Comparison of ENCODE assay signal across 15 cellular contexts in genomic region chr6:168031411-168032382, GRCh38. TPM values are rescaled to one million over a fixed set of nuclear protein-coding genes. Genes with fewer than 3 reads are reported as not detected.
DNase-seq lines count a peak whose midpoint lies in the region; ATAC-seq, FAIRE-seq and TF ChIP-seq lines count a peak whose summit lies in the region.
"Had no signal": no experiment of that assay in that cellular context is flagged by ENCODE, and none has a peak within 500 bp of the region (broad histone marks: within the 10 kb centered on the region; RNA-seq: fewer than 3 reads in every experiment).

No MANE protein-coding gene starts in this region.

- FAIRE-seq in H54 (lab: Jason Lieb, UNC): no peak

- peak; percentile 11 for DNase-seq in NCI-H2171 treated with DMSO at 0.1 percent for 48 hours (lab: John Stamatoyannopoulos, UW)
- no peak for DNase-seq in NCI-H2171 (lab: John Stamatoyannopoulos, UW)
- peak; percentile 18 for DNase-seq in colonic mucosa
- DNase-seq in lower lobe of right lung: no peak
- peak; percentile 41 for DNase-seq in ureter (ENCODE audit: low spot score)
- DNase-seq in T-helper 2 cell: no peak
- DNase-seq in H54 (ENCODE audit: insufficient read length, low spot score): no peak
- DNase-seq: 8988T; activated CD4-positive, alpha-beta T cell treated with anti-CD3 and anti-CD28 coated beads, Interleukin-2, amount 50 U/mL, for 1 hour; activated naive CD8-positive, alpha-beta T cell treated with anti-CD3 and anti-CD28 coated beads for 36 hours; erythroblast; stimulated activated CD4-positive, alpha-beta T cell treated with anti-CD3 and anti-CD28 coated beads, Interleukin-15, amount 100 ng/mL, for 24 hours; stimulated activated naive CD8-positive, alpha-beta T cell treated with anti-CD3 and anti-CD28 coated beads, Interleukin-15, amount 100 ng/mL, for 72 hours had no signal

- TF ChIP-seq CTCF in colonic mucosa (IDR thresholded peaks at IDR 0.05) (no peak), lower lobe of right lung (IDR thresholded peaks at IDR 0.05) (no peak)

- H3K27ac ChIP-seq in colonic mucosa: peak overlapping the region; percentile 11
- peak overlapping the region; percentile 67 for H3K27ac ChIP-seq in lower lobe of right lung

- H3K4me1 ChIP-seq in colonic mucosa (peaks cover 5% of the 10 kb centered on the region), lower lobe of right lung (peaks cover 35% of the 10 kb centered on the region)

- ATAC-seq in lower lobe of right lung (no peak), GM21717 (IDR thresholded peaks at IDR 0.05; ENCODE audit: unreplicated experiment) (no peak)
- ATAC-seq: mucosa of descending colon; stimulated activated naive CD8-positive, alpha-beta T cell treated with anti-CD3 and anti-CD28 coated beads, Interleukin-15, amount 100 ng/mL, for 72 hours had no signal

- H3K4me3 ChIP-seq in colonic mucosa (no peak overlapping the region), lower lobe of right lung (no peak overlapping the region)
- H3K4me3 ChIP-seq: mucosa of descending colon had no signal

- H3K36me3 ChIP-seq in colonic mucosa (no peaks in the 10 kb centered on the region), lower lobe of right lung (no peaks in the 10 kb centered on the region)

- H3K9ac ChIP-seq in colonic mucosa (ENCODE audit: low read depth in 2 of 2, low read length in 2 of 2): no peak overlapping the region

- H3K9me3 ChIP-seq in colonic mucosa (no peaks in the 10 kb centered on the region), lower lobe of right lung (no peaks in the 10 kb centered on the region)
- H3K9me3 ChIP-seq: mucosa of descending colon had no signal

- no peak for TF ChIP-seq POLR2A in H54 (IDR thresholded peaks at IDR 0.05; ENCODE audit: low read depth, low read length)

- intact Hi-C loops in colonic mucosa (cut with DNase I) (no loop called here), lower lobe of right lung (cut with DNase I) (no loop called here)

- no peaks in the 10 kb centered on the region for H3K27me3 ChIP-seq in colonic mucosa
- no peaks in the 10 kb centered on the region for H3K27me3 ChIP-seq in lower lobe of right lung (ENCODE audit: low read depth)

RNA-seq across cellular contexts. Expression of gene KIF25, which starts 34.2 kb away (rescaled TPM):
- total RNA-seq in colonic mucosa: under 1 TPM in 1 of 2 donors, not detected in 1; 0.21 TPM
- total RNA-seq in lower lobe of right lung: 0.56 TPM
- total RNA-seq in ureter: not detected
- total RNA-seq: activated naive CD8-positive, alpha-beta T cell treated with anti-CD3 and anti-CD28 coated beads for 36 hours had no signal

RNA-seq across cellular contexts. Expression of gene FRMD1, which starts 47.3 kb away (rescaled TPM):
- total RNA-seq in colonic mucosa: 10 to 100 TPM in 1 of 2 donors, 1 to 10 TPM in 1; 2.3 to 21.0 TPM
- not detected for total RNA-seq in lower lobe of right lung
- 0.52 TPM for total RNA-seq in ureter
- total RNA-seq: activated naive CD8-positive, alpha-beta T cell treated with anti-CD3 and anti-CD28 coated beads for 36 hours had no signal

Comparison
In these comparisons a context has a peak if more than half of its experiments do, and no peak if none do; other contexts are left out.
1. DNase-seq: peak in NCI-H2171 treated with DMSO at 0.1 percent for 48 hours (single experiment), colonic mucosa (single experiment) and ureter (single experiment); none in NCI-H2171 (single experiment), lower lobe of right lung (single experiment), T-helper 2 cell (0 of 5) and H54 (single experiment).